In genomic region chr19:55643733-55644116, GRCh38 we compare ENCODE assay signal across 8 cellular contexts. TPM values are rescaled to one million over a fixed set of nuclear protein-coding genes. Genes with fewer than 3 reads are reported as not detected.
DNase-seq lines count a peak whose midpoint lies in the region; ATAC-seq and TF ChIP-seq lines count a peak whose summit lies in the region.

No MANE protein-coding gene starts in this region.

- H3K9me3 ChIP-seq in ES-I3 (ENCODE audit: control insufficient read depth, insufficient read depth, low read length) (no peaks in the 10 kb centered on the region), ovary (no peaks in the 10 kb centered on the region)

- in situ Hi-C loops in GM13977 (cut with MboI; ENCODE audit: low pct_unique_long_range_greater_than_20kb, low sequenced_read_pairs, unreplicated experiment): no loop called here

- H3K27me3 ChIP-seq in ovary: no peaks in the 10 kb centered on the region

- TF ChIP-seq EP300 in ovary (IDR thresholded peaks at IDR 0.05): no peak

- TF ChIP-seq POLR2A in ovary (IDR thresholded peaks at IDR 0.05): no peak

- peak overlapping the region; percentile 89 for H3K9ac ChIP-seq in ES-I3 (ENCODE audit: low read depth, low read length)

- H3K4me3 ChIP-seq in epithelial cell of proximal tubule (ENCODE audit: low read depth, low read length): peak overlapping the region; percentile 85
- H3K4me3 ChIP-seq in ovary: peak overlapping the region; percentile 93

- peak overlapping the region; percentile 74 to 95 for H3K27ac ChIP-seq in ovary

- no peak for ATAC-seq in HG03521 (IDR thresholded peaks at IDR 0.05; ENCODE audit: unreplicated experiment)

- intact Hi-C loops in ovary (cut with DNase I): no loop called here

- TF ChIP-seq CTCF in epithelial cell of proximal tubule (conservative IDR thresholded peaks at IDR 0.05; ENCODE audit: low read depth, low read length) (no peak), ovary (IDR thresholded peaks at IDR 0.05) (no peak), GM13977 (IDR thresholded peaks at IDR 0.05; ENCODE audit: extremely low read depth, insufficient read depth, missing control alignments) (no peak)

- H3K36me3 ChIP-seq in ES-I3 (ENCODE audit: insufficient read depth, low read length) (peaks cover 9% of the 10 kb centered on the region), ovary (no peaks in the 10 kb centered on the region)

- DNase-seq in RPMI8226: peak; percentile 13
- no peak for DNase-seq in epithelial cell of proximal tubule (ENCODE audit: low read depth)
- DNase-seq in ovary: peak in 1 of 5 donors; percentile 48
- DNase-seq in MV-4-11 (lab: John Stamatoyannopoulos, UW): no peak
- no peak for DNase-seq in GM13977 (ENCODE audit: low spot score)
- no peak for DNase-seq in cerebellum (ENCODE audit: low spot score)

- WGBS in ovary, 3 donors: 0 to 1% (median 0%) methylated on average over 20 to 29 of the region's 29 CpGs

- H3K4me1 ChIP-seq in ES-I3 (ENCODE audit: insufficient read depth, low read length): no peaks in the 10 kb centered on the region; the same call in 1 of the 2 replicates
- peaks cover 12% of the 10 kb centered on the region for H3K4me1 ChIP-seq in ovary (ENCODE audit: insufficient read depth)

RNA-seq across cellular contexts. Expression of gene ZNF581, which starts 0.3 kb away (rescaled TPM):
- total RNA-seq in epithelial cell of proximal tubule: 27.2 and 29.2 TPM in 2 replicates
- total RNA-seq in ovary: 10 to 100 TPM; 21.9 to 40.2 (median 34.0) TPM
- polyA plus RNA-seq in ovary: 10 to 100 TPM; 11.2 to 37.0 TPM
- total RNA-seq in cerebellum: 6.5 TPM

RNA-seq across cellular contexts. Expression of gene ZNF580, which starts 2.9 kb away (rescaled TPM):
- total RNA-seq in epithelial cell of proximal tubule: 10.6 and 10.8 TPM in 2 replicates
- total RNA-seq in ovary: 10 to 100 TPM; 24.9 to 70.6 (median 65.3) TPM
- 10 to 100 TPM; 14.5 to 37.3 TPM for polyA plus RNA-seq in ovary
- 7.8 TPM for total RNA-seq in cerebellum

RNA-seq across cellular contexts. Expression of gene CCDC106, which starts 4.3 kb away (rescaled TPM):
- total RNA-seq in epithelial cell of proximal tubule: 10.2 and 17.9 TPM in 2 replicates
- 10 to 100 TPM; 10.6 to 20.2 (median 14.7) TPM for total RNA-seq in ovary
- polyA plus RNA-seq in ovary: 10 to 100 TPM in 1 of 2 donors, 1 to 10 TPM in 1; 3.1 to 13.5 TPM
- 6.6 TPM for total RNA-seq in cerebellum

RNA-seq across cellular contexts. Expression of gene U2AF2, which starts 11.1 kb away (rescaled TPM):
- total RNA-seq in epithelial cell of proximal tubule: 142 and 205 TPM in 2 replicates
- total RNA-seq in ovary: 100 to 1,000 TPM in 6 of 7 donors, 10 to 100 TPM in 1; 76.9 to 183 (median 158) TPM
- polyA plus RNA-seq in ovary: 100 to 1,000 TPM in 1 of 2 donors, 10 to 100 TPM in 1; 27.3 to 135 TPM
- 52.6 TPM for total RNA-seq in cerebellum

RNA-seq across cellular contexts. Expression of gene ZNF784, which starts 19.4 kb away (rescaled TPM):
- total RNA-seq in epithelial cell of proximal tubule: 0.58 and 4.0 TPM in 2 replicates
- 10 to 100 TPM in 4 of 7 donors, 1 to 10 TPM in 3; 6.5 to 16.9 (median 11.7) TPM for total RNA-seq in ovary
- polyA plus RNA-seq in ovary: 10 to 100 TPM in 1 of 2 donors, 1 to 10 TPM in 1; 6.0 to 12.3 TPM
- 3.6 TPM for total RNA-seq in cerebellum
